In the genomic region with DNA sequence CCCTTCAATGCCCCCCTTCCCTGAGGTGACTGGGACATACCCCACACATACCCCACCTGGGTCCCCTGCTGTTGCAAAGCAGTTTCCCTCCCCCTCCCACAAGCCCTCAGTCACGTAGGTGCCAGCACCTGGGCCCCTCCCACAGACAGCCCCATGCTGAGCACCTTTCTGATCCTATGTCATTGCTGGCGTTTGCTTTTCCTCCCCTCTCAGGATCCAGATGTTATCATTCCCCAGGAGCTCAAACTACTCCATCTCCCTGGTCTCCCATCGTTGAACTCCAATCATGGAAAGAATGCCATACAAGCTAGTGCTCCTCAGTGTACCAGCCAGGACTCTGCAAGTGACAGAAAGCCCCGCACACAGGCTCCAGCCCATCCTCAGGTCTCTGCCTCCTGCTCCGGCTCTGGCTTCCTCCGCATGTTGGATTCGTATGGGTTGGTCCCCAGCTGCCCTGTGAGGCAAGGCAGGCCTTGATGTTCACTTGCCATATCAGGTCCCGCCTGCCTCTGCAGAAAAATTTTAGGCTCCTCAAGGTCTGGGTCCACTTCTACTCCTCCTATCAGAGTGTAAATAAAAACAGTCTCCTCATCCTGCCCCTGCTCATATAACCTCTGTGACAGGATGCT, we compare ENCODE assay signal across 13 cellular contexts. TPM values are rescaled to one million over a fixed set of nuclear protein-coding genes. Genes with fewer than 3 reads are reported as not detected.
A peak's percentile ranks its signal among the peaks of the same experiment; 100 is the strongest.
DNase-seq lines count a peak whose midpoint lies in the region; ATAC-seq and TF ChIP-seq lines count a peak whose summit lies in the region.
"Had no signal": no experiment of that assay in that cellular context is flagged by ENCODE, and none has a peak within 500 bp of the region (broad histone marks: within the 10 kb centered on the region; RNA-seq: fewer than 3 reads in every experiment).

No MANE protein-coding gene starts in this region.

- H3K4me2 ChIP-seq in PC-9 (peak overlapping the region; percentile 65), skeletal muscle satellite cell (ENCODE audit: low read length) (peak overlapping the region; percentile 51)

- peaks cover 10% of the 10 kb centered on the region for H3K9me3 Mint-ChIP-seq in Caco-2 (ENCODE audit: unreplicated experiment)
- H3K9me3 Mint-ChIP-seq: activated T-helper 2 cell treated with anti-CD3 and anti-CD28 coated beads, Interferon-gamma antibody, Interleukin-2, Interleukin-4, amounts not matched to agents 10 μg/mL and 5 μg/mL and 100 μg/mL, durations not matched to agents 14 hours and 24 hours and 36 hours had no signal

- no peaks in the 10 kb centered on the region for H3K27me3 Mint-ChIP-seq in Caco-2 (ENCODE audit: insufficient read depth, unreplicated experiment)

- peaks cover 6% of the 10 kb centered on the region for H3K36me3 Mint-ChIP-seq in Caco-2 (ENCODE audit: insufficient read depth, unreplicated experiment)

- H3K4me1 ChIP-seq in Caco-2, result peaks cover 47% of the 10 kb centered on the region
- peaks cover 47% of the 10 kb centered on the region for H3K4me1 ChIP-seq in PC-9 (replicated peaks; ENCODE audit: insufficient read depth)
- H3K4me1 ChIP-seq in skeletal muscle satellite cell (ENCODE audit: control insufficient read depth, insufficient read depth, low read length), result peaks cover 22% of the 10 kb centered on the region

- no peaks in the 10 kb centered on the region for H3K9me3 ChIP-seq in Caco-2
- H3K9me3 ChIP-seq in PC-9 (ENCODE audit: insufficient read depth, low read depth), result no peaks in the 10 kb centered on the region
- no peaks in the 10 kb centered on the region for H3K9me3 ChIP-seq in skeletal muscle satellite cell (replicated peaks; ENCODE audit: low read length)

- CTCF ChIA-PET in Caco-2 (lab: Charles Lee) (interaction anchor here (0.6 to 2.7 kb wide), 3 partner anchors 10 to 51 kb away, joined by 3 to 10 read pairs (median 5); partner anchors contain the start of gene RASD1), PC-9 (lab: Charles Lee) (interaction anchor here (0.6 kb wide), 1 partner anchor 380 kb away, joined by 5 read pairs; no protein-coding TSS in a partner anchor)

- intact Hi-C loops in Caco-2 (cut with micrococcal nuclease; ENCODE audit: unreplicated experiment), result loop anchor here (5.0 kb wide), 1 partner anchor 58 kb away; no protein-coding TSS in a partner anchor
- intact Hi-C loops in PC-9 (cut with micrococcal nuclease; ENCODE audit: unreplicated experiment), result no loop called here

- H4K20me1 ChIP-seq in PC-9 (ENCODE audit: insufficient read depth), result no peaks in the 10 kb centered on the region

- H3K4me3 Mint-ChIP-seq in Caco-2 (ENCODE audit: unreplicated experiment), result peak overlapping the region; percentile 49

- no peak overlapping the region for H3K4me3 ChIP-seq in Caco-2 (ENCODE audit: low read depth, low read length)
- H3K4me3 ChIP-seq in PC-9, result peak overlapping the region; percentile 3; the same call in 1 of the 2 replicates
- H3K4me3 ChIP-seq in skeletal muscle satellite cell (ENCODE audit: low read length), result peak overlapping the region; percentile 1

- no peaks in the 10 kb centered on the region for H3K79me2 ChIP-seq in PC-9 (ENCODE audit: low read depth)

- POLR2A ChIA-PET in Caco-2 (lab: Charles Lee) (interaction anchor here (0.7 kb wide), 1 partner anchor 51 kb away, joined by 4 read pairs; the partner anchor contains the start of gene RASD1), PC-9 (lab: Charles Lee; ENCODE audit: unreplicated experiment) (interaction anchor here (0.5 kb wide), 2 partner anchors 93 to 174 kb away, joined by 3 read pairs; no protein-coding TSS in a partner anchor)

- no peaks in the 10 kb centered on the region for H3K9me2 ChIP-seq in PC-9 (ENCODE audit: insufficient read depth)

- H3K4me1 Mint-ChIP-seq in Caco-2 (ENCODE audit: low read depth, unreplicated experiment), result peaks cover 32% of the 10 kb centered on the region

- DNase-seq in Caco-2 (peak in 1 of 2 experiments; percentile 23), PC-9 (no peak), kidney tubule cell (ENCODE audit: low spot score) (peak; percentile 14), anterior cingulate cortex (lab: John Stamatoyannopoulos, UW) (no peak), AML-193 (lab: John Stamatoyannopoulos, UW) (no peak)
- no peak for DNase-seq in stimulated activated CD8-positive, alpha-beta memory T cell treated with anti-CD3 and anti-CD28 coated beads, Interleukin-4, amount 100 ng/mL, for 48 hours
- DNase-seq: NCI-H1694; NCI-H524; nucleus accumbens; stimulated activated naive CD8-positive, alpha-beta T cell treated with anti-CD3 and anti-CD28 coated beads, Interleukin-15, Interleukin-2, amounts not matched to agents 100 U/mL and 50 U/mL, for 24 hours had no signal

- H3K27ac ChIP-seq in PC-9, result peak overlapping the region; percentile 64

- H3K27me3 ChIP-seq in Caco-2 (replicated peaks; ENCODE audit: control insufficient read depth, insufficient read depth, low read length) (no peaks in the 10 kb centered on the region), PC-9 (ENCODE audit: insufficient read depth, low read depth) (peaks cover 39% of the 10 kb centered on the region), skeletal muscle satellite cell (ENCODE audit: control insufficient read depth, insufficient read depth, low read length) (peaks cover 5% of the 10 kb centered on the region)

- ATAC-seq in HG03196 (IDR thresholded peaks at IDR 0.05; ENCODE audit: unreplicated experiment), result no peak
- ATAC-seq: stimulated activated naive CD8-positive, alpha-beta T cell treated with anti-CD3 and anti-CD28 coated beads, Interleukin-15, Interleukin-2, amounts not matched to agents 100 U/mL and 50 U/mL, for 24 hours had no signal

- TSS peak; percentile 86 for BruUV-seq in Caco-2 (replicated peaks; lab: Mats Ljungman, UMichigan)
- BruUV-seq in PC-9 (replicated peaks; lab: Mats Ljungman, UMichigan), result TSS peak; percentile 82

- peaks cover 37% of the 10 kb centered on the region for H3F3A ChIP-seq in PC-9 (ENCODE audit: insufficient read depth, low read depth)

- no peak overlapping the region for H2AFZ ChIP-seq in PC-9

- H3K9ac ChIP-seq in skeletal muscle satellite cell (ENCODE audit: low read depth, low read length), result no peak overlapping the region

- H3K27ac Mint-ChIP-seq in Caco-2 (ENCODE audit: unreplicated experiment), result peak overlapping the region; percentile 84
- H3K27ac Mint-ChIP-seq: activated T-helper 2 cell treated with anti-CD3 and anti-CD28 coated beads, Interferon-gamma antibody, Interleukin-2, Interleukin-4, amounts not matched to agents 10 μg/mL and 5 μg/mL and 100 μg/mL, durations not matched to agents 14 hours and 24 hours and 36 hours had no signal

- TF ChIP-seq CTCF in Caco-2 (IDR thresholded peaks at IDR 0.05; ENCODE audit: insufficient read depth in 1 of 2, low read depth in 1 of 2, low read length in 1 of 2, severe bottlenecking in 1 of 2, unreplicated experiment in 1 of 2) (no peak), PC-9 (conservative IDR thresholded peaks at IDR 0.05) (peak; percentile 22; the same call in 1 of the 2 replicates)

- H3K36me3 ChIP-seq in Caco-2 (ENCODE audit: control insufficient read depth, insufficient read depth, low read length) (no peaks in the 10 kb centered on the region), PC-9 (ENCODE audit: low read depth) (no peaks in the 10 kb centered on the region), skeletal muscle satellite cell (ENCODE audit: insufficient read depth, low read length) (no peaks in the 10 kb centered on the region)

RNA-seq across cellular contexts. Expression of gene MED9, which starts 31.4 kb away (rescaled TPM):
- 24.9 and 26.6 TPM in 2 replicates for total RNA-seq in Caco-2 (2022)
- 14.6 and 15.8 TPM in 2 replicates for total RNA-seq in PC-9 (2021)
- total RNA-seq in skeletal muscle satellite cell (2012; rRNA removed), result 8.1 and 8.4 TPM in 2 replicates

RNA-seq across cellular contexts. Expression of gene RASD1, which starts 50.8 kb away (rescaled TPM):
- 11.0 and 14.8 TPM in 2 replicates for total RNA-seq in Caco-2 (2022)
- total RNA-seq in PC-9 (2021), result 1.0 and 1.2 TPM in 2 replicates
- total RNA-seq in skeletal muscle satellite cell (2012; rRNA removed), result 2.0 and 3.5 TPM in 2 replicates
